In genomic region chr3:64352596-64352989, GRCh38 we compare ENCODE assay signal across 11 cellular contexts.
DNase-seq lines count a peak whose midpoint lies in the region; ATAC-seq and TF ChIP-seq lines count a peak whose summit lies in the region.
"Had no signal": no experiment of that assay in that cellular context is flagged by ENCODE, and none has a peak within 500 bp of the region (broad histone marks: within the 10 kb centered on the region; RNA-seq: fewer than 3 reads in every experiment).

No MANE protein-coding gene starts in this region.

- no peak overlapping the region for H3K56ac ChIP-seq in H9 (ENCODE audit: insufficient read length, low read depth, low read length)

- H2BK20ac ChIP-seq in H9 (ENCODE audit: low read depth, low read length, poor library complexity, severe bottlenecking) = no peak overlapping the region

- H3K79me1 ChIP-seq in H9 (ENCODE audit: insufficient read depth, low read depth, low read length, poor library complexity, severe bottlenecking) = no peaks in the 10 kb centered on the region

- H4K91ac ChIP-seq in H9 (ENCODE audit: insufficient read length, low read depth, low read length) = no peak overlapping the region

- H2BK5ac ChIP-seq in H9 (ENCODE audit: insufficient read length, low read length) = no peak overlapping the region

- H2BK12ac ChIP-seq in H9 (ENCODE audit: insufficient read length, low read depth, low read length) = no peak overlapping the region

- H4K8ac ChIP-seq in H9 (replicated peaks; ENCODE audit: insufficient read length, low read depth, low read length) = no peak overlapping the region

- H3K36me3 ChIP-seq in endodermal cell (ENCODE audit: control insufficient read depth, insufficient read depth, low read length) (no peaks in the 10 kb centered on the region), muscle layer of duodenum (ENCODE audit: control insufficient read depth in 1 of 2, insufficient read depth in 2 of 2, low read length in 2 of 2) (no peaks in the 10 kb centered on the region)

- no peaks in the 10 kb centered on the region for H3K27me3 ChIP-seq in endodermal cell (ENCODE audit: control insufficient read depth, insufficient read depth, low read length, poor library complexity, severe bottlenecking)
- H3K27me3 ChIP-seq in muscle layer of duodenum (ENCODE audit: low read depth, low read length) = no peaks in the 10 kb centered on the region
- 0 out of 2 replicates have a peak, but pooled peaks cover 1% of the 10 kb centered on the region for H3K27me3 ChIP-seq in H9 (ENCODE audit: insufficient read depth, low read length)

- no peak overlapping the region for H3K14ac ChIP-seq in H9 (ENCODE audit: insufficient read depth, low read length)

- H3K4me3 Mint-ChIP-seq in endodermal cell (no peak overlapping the region), H9 (no peak overlapping the region)
- H3K4me3 Mint-ChIP-seq: activated T-helper 17 cell treated with anti-CD3 and anti-CD28 coated beads, Interleukin-2, amount 50 U/mL, for 72 hours; T-cell had no signal

- H3K27ac ChIP-seq in endodermal cell (ENCODE audit: low read depth, low read length) (peak overlapping the region; percentile 83), muscle layer of duodenum (ENCODE audit: low read length) (peak overlapping the region; percentile 28), H9 (ENCODE audit: insufficient read length, low read depth, low read length) (no peak overlapping the region)

- no peak overlapping the region for H2BK15ac ChIP-seq in H9 (ENCODE audit: low read depth, low read length)

- no peak overlapping the region for H2BK120ac ChIP-seq in H9 (ENCODE audit: low read depth, low read length, poor library complexity, severe bottlenecking)

- H3K4me1 Mint-ChIP-seq in endodermal cell = peaks cover 17% of the 10 kb centered on the region
- peaks cover 13 to 17% of the 10 kb centered on the region in 2 experiments for H3K4me1 Mint-ChIP-seq in H9

- H4K20me1 ChIP-seq in H9 (ENCODE audit: control insufficient read depth, insufficient read depth, insufficient read length) = no peaks in the 10 kb centered on the region

- H3K9me3 Mint-ChIP-seq in endodermal cell (no peaks in the 10 kb centered on the region), H9 (no peaks in the 10 kb centered on the region)
- H3K9me3 Mint-ChIP-seq: activated T-helper 17 cell treated with anti-CD3 and anti-CD28 coated beads, Interleukin-2, amount 50 U/mL, for 72 hours; T-cell had no signal

- H3K27me3 Mint-ChIP-seq in endodermal cell (ENCODE audit: insufficient read depth) (no peaks in the 10 kb centered on the region), H9 (ENCODE audit: low read depth) (no peaks in the 10 kb centered on the region)
- H3K27me3 Mint-ChIP-seq: activated T-helper 17 cell treated with anti-CD3 and anti-CD28 coated beads, Interleukin-2, amount 50 U/mL, for 72 hours had no signal

- H3K36me3 Mint-ChIP-seq in endodermal cell (ENCODE audit: low read depth) (no peaks in the 10 kb centered on the region), H9 (ENCODE audit: insufficient read depth in 1 of 3, low read depth in 3 of 3) (no peaks in the 10 kb centered on the region)
- H3K36me3 Mint-ChIP-seq: T-cell had no signal

- no peak overlapping the region for H3K23ac ChIP-seq in H9 (ENCODE audit: insufficient read length, low read depth, low read length)

- H3K9ac ChIP-seq in endodermal cell (ENCODE audit: extremely low read depth, low read length, poor library complexity, severe bottlenecking) (no peak overlapping the region), H9 (ENCODE audit: extremely low read depth, insufficient read length, low read length) (no peak overlapping the region)

- H2AK5ac ChIP-seq in H9 (ENCODE audit: insufficient read length, low read length) = no peak overlapping the region

- H3K79me2 ChIP-seq in H9 (ENCODE audit: insufficient read depth, low read length) = no peaks in the 10 kb centered on the region

- H3K4me2 ChIP-seq in H9 (ENCODE audit: insufficient read depth, insufficient read length, low read length) = no peak overlapping the region

- no peak overlapping the region for H3T11ph ChIP-seq in H9 (ENCODE audit: low read length)

- no peaks in the 10 kb centered on the region for H3K23me2 ChIP-seq in H9 (ENCODE audit: insufficient read length, low read depth, low read length, poor library complexity, severe bottlenecking)

- H3K9me3 ChIP-seq in endodermal cell (ENCODE audit: control insufficient read depth, low read length) (peaks cover 5% of the 10 kb centered on the region), muscle layer of duodenum (ENCODE audit: control insufficient read depth in 1 of 2, low read length in 2 of 2) (no peaks in the 10 kb centered on the region), H9 (ENCODE audit: control insufficient read depth, low read depth, low read length) (no peaks in the 10 kb centered on the region)

- TF ChIP-seq CTCF in endodermal cell (conservative IDR thresholded peaks at IDR 0.05) (no peak), H9 (conservative IDR thresholded peaks at IDR 0.05) (no peak)

- no peak overlapping the region for H3K4me3 ChIP-seq in endodermal cell (ENCODE audit: low read length)
- no peak overlapping the region for H3K4me3 ChIP-seq in muscle layer of duodenum (ENCODE audit: low read depth in 1 of 2, low read length in 2 of 2)

- H3K18ac ChIP-seq in H9 (ENCODE audit: insufficient read length, low read depth, low read length) = no peak overlapping the region

- DNase-seq in NCI-H446 (lab: John Stamatoyannopoulos, UW) (peak; percentile 49 to 56), NCI-H446 treated with DMSO at 0.1 percent for 48 hours (lab: John Stamatoyannopoulos, UW) (no peak), endodermal cell (no peak), H9 (no peak), DMS153 (lab: John Stamatoyannopoulos, UW) (no peak)
- DNase-seq in stimulated activated CD4-positive, alpha-beta T cell treated with anti-CD3 and anti-CD28 coated beads, Interleukin-2, amount 100 ng/mL, for 24 hours = no peak
- DNase-seq: NCI-H2029 treated with DMSO at 0.1 percent for 48 hours, T-cell had no signal

- 88 to 97% methylated on average over 1 to 2 of the region's 2 CpGs for WGBS in endodermal cell (ENCODE audit: insufficient coverage in 1 of 2, insufficient read length in 1 of 2), 2 experiments
- no CpG with 5 or more reads among the region's 2 CpGs for WGBS in H9 (ENCODE audit: extremely low coverage, insufficient read length, low lambda C conversion rate)

- no peak for ATAC-seq in HG02678 (IDR thresholded peaks at IDR 0.05; ENCODE audit: unreplicated experiment)
- ATAC-seq: activated T-helper 17 cell treated with anti-CD3 and anti-CD28 coated beads, Interleukin-2, amount 50 U/mL, for 72 hours; T-cell had no signal

- H3K4me1 ChIP-seq in endodermal cell (ENCODE audit: control insufficient read depth, insufficient read depth, low read length) (peaks cover 2% of the 10 kb centered on the region), muscle layer of duodenum (ENCODE audit: control insufficient read depth in 1 of 2, insufficient read depth in 2 of 2, low read length in 2 of 2) (peaks cover 8 to 20% of the 10 kb centered on the region in 2 donors), H9 (ENCODE audit: insufficient read depth, low read length) (0 out of 2 replicates have a peak, but pooled peaks cover 3% of the 10 kb centered on the region)

- no peak overlapping the region for H2AFZ ChIP-seq in H9 (ENCODE audit: low read length)

- no peak overlapping the region for H3K27ac Mint-ChIP-seq in endodermal cell
- no peak overlapping the region for H3K27ac Mint-ChIP-seq in H9
- H3K27ac Mint-ChIP-seq: activated T-helper 17 cell treated with anti-CD3 and anti-CD28 coated beads, Interleukin-2, amount 50 U/mL, for 72 hours; T-cell had no signal

- H4K5ac ChIP-seq in H9 (ENCODE audit: insufficient read length, low read depth, low read length) = no peak overlapping the region

- no peak overlapping the region for H3K4ac ChIP-seq in H9 (ENCODE audit: low read depth, low read length)

Comparison
In these comparisons a context has a peak if more than half of its experiments do, and no peak if none do; other contexts are left out.
1. DNase-seq: peak in NCI-H446 (2 of 2); none in NCI-H446 treated with DMSO at 0.1 percent for 48 hours (single experiment), endodermal cell (single experiment), H9 (single experiment), stimulated activated CD4-positive, alpha-beta T cell treated with anti-CD3 and anti-CD28 coated beads, Interleukin-2, amount 100 ng/mL, for 24 hours (0 of 2) and DMS153 (single experiment).